In the genomic region with DNA sequence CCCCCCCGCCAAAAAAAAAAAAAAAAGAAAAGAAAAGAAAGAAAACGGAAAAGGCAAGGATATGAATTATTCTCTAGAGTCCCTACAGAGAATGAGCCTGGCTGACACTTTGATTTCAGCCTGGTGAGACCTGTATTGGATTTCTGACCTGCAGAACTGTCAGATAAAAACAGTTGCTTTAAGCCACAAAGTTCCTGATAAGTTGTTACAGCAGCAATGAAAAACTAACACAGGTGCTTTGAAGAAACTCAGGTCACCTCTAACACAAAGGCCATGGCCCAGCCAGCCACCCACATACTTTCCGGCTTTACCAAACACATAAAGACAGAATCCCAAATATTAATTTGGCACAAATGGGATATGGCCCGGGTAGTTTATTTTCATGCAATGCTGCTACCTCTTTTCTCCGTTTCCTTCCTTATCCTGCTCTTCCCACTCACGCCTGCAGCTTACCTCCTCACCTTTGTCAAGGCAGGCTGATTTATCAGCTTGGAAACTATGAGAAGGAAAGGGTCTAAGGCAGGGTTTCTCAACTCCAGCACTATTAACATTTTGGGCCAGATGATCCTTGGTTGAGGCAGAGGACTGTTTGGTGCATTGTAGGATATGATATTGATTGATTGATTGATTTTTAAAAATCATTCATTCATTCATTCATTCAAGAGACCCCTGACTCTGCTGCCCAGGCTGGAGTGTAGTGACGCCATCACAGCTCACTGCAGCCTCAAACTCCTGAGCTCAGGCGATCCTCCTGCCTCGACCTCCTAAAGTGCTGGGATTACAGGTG, we compare ENCODE assay signal across 18 cellular contexts.
"Had no signal": no experiment of that assay in that cellular context is flagged by ENCODE, and none has a peak within 500 bp of the region (broad histone marks: within the 10 kb centered on the region; RNA-seq: fewer than 3 reads in every experiment).

No MANE protein-coding gene starts in this region.

- H3K36me3 Mint-ChIP-seq: mesothelial cell of epicardium had no signal

- FAIRE-seq: colon had no signal

- H3K4me2 ChIP-seq: hepatocyte had no signal

- DNase-seq: activated effector memory CD4-positive, alpha-beta T cell treated with anti-CD3 and anti-CD28 coated beads, Interleukin-2, amount 50 U/mL, for 16 hours; amygdala; body of pancreas; caudate nucleus; foreskin keratinocyte; left colon; right cardiac atrium; stomach; trophoblast cell had no signal

- H3K27ac Mint-ChIP-seq: activated naive CD4-positive, alpha-beta T cell treated with anti-CD3 and anti-CD28 coated beads, Interleukin-2, amount 50 U/mL, for 72 hours; mesothelial cell of epicardium had no signal

- H3K9me3 Mint-ChIP-seq: activated naive CD4-positive, alpha-beta T cell treated with anti-CD3 and anti-CD28 coated beads, Interleukin-2, amount 50 U/mL, for 72 hours; mesothelial cell of epicardium had no signal

- H3K9me3 ChIP-seq: body of pancreas, prostate gland, stomach had no signal

- ATAC-seq: activated CD4-positive, CD25-positive, alpha-beta regulatory T cell treated with anti-CD3 and anti-CD28 coated beads, Interleukin-2, amount 50 U/mL, for 24 hours; activated naive CD4-positive, alpha-beta T cell treated with anti-CD3 and anti-CD28 coated beads, Interleukin-2, amount 50 U/mL, for 72 hours; body of pancreas; foreskin keratinocyte; left colon; right cardiac atrium had no signal

- H3K4me3 Mint-ChIP-seq: mesothelial cell of epicardium had no signal

- H3K4me3 ChIP-seq: body of pancreas, hepatocyte, lung, prostate gland, SK-N-MC, skin epidermis, stomach had no signal

- H2AFZ ChIP-seq: hepatocyte had no signal

- H3K27me3 ChIP-seq: body of pancreas, foreskin keratinocyte, hepatocyte, stomach had no signal

- H3K36me3 ChIP-seq: prostate gland, stomach had no signal

- H3K27ac ChIP-seq: body of pancreas, foreskin keratinocyte, hepatocyte, prostate gland, SK-N-MC had no signal
